17 cellular contexts compared by ENCODE assay signal in genomic region chr3:67641451-67641850, GRCh38. TPM values are rescaled to one million over a fixed set of nuclear protein-coding genes. Genes with fewer than 3 reads are reported as not detected.
DNase-seq lines count a peak whose midpoint lies in the region; ATAC-seq and TF ChIP-seq lines count a peak whose summit lies in the region.
"Had no signal": no experiment of that assay in that cellular context is flagged by ENCODE, and none has a peak within 500 bp of the region (broad histone marks: within the 10 kb centered on the region; RNA-seq: fewer than 3 reads in every experiment).

No MANE protein-coding gene starts in this region.

- H3K36me3 Mint-ChIP-seq in activated T-cell treated with anti-CD3 and anti-CD28 coated beads, Interleukin-2, amount 50 U/mL, for 24 hours (ENCODE audit: low read depth) = peaks cover 86% of the 10 kb centered on the region
- no peaks in the 10 kb centered on the region for H3K36me3 Mint-ChIP-seq in stimulated activated effector memory CD8-positive, alpha-beta T cell treated with anti-CD3 and anti-CD28 coated beads, Interleukin-12 subunit alpha, Interleukin-12 subunit beta, amount 100 ng/mL, for 72 hours

- ATAC-seq in GM18868 (IDR thresholded peaks at IDR 0.05; ENCODE audit: unreplicated experiment) (peak; percentile 54), HG03442 (IDR thresholded peaks at IDR 0.05; ENCODE audit: unreplicated experiment) (peak; percentile 63), HG03460 (IDR thresholded peaks at IDR 0.05; ENCODE audit: unreplicated experiment) (no peak), omental fat pad (ENCODE audit: low FRiP score) (no peak)
- peak; percentile 86 for ATAC-seq in stimulated activated effector memory CD8-positive, alpha-beta T cell treated with anti-CD3 and anti-CD28 coated beads, Interleukin-12 subunit alpha, Interleukin-12 subunit beta, amount 100 ng/mL, for 72 hours
- ATAC-seq: PC-3 had no signal

- H3K27ac Mint-ChIP-seq in activated T-cell treated with anti-CD3 and anti-CD28 coated beads, Interleukin-2, amount 50 U/mL, for 24 hours = peak overlapping the region; percentile 29
- H3K27ac Mint-ChIP-seq in stimulated activated effector memory CD8-positive, alpha-beta T cell treated with anti-CD3 and anti-CD28 coated beads, Interleukin-12 subunit alpha, Interleukin-12 subunit beta, amount 100 ng/mL, for 72 hours = no peak overlapping the region
- H3K27ac Mint-ChIP-seq: IgD-negative memory B cell had no signal

- TF ChIP-seq CTCF in omental fat pad (IDR thresholded peaks at IDR 0.05) = no peak

- H3K9me3 Mint-ChIP-seq in activated T-cell treated with anti-CD3 and anti-CD28 coated beads, Interleukin-2, amount 50 U/mL, for 24 hours = no peaks in the 10 kb centered on the region
- no peaks in the 10 kb centered on the region for H3K9me3 Mint-ChIP-seq in stimulated activated effector memory CD8-positive, alpha-beta T cell treated with anti-CD3 and anti-CD28 coated beads, Interleukin-12 subunit alpha, Interleukin-12 subunit beta, amount 100 ng/mL, for 72 hours
- H3K9me3 Mint-ChIP-seq: CD4-positive, CD25-positive, alpha-beta regulatory T cell; IgD-negative memory B cell had no signal

- H3K4me1 Mint-ChIP-seq in activated T-cell treated with anti-CD3 and anti-CD28 coated beads, Interleukin-2, amount 50 U/mL, for 24 hours (ENCODE audit: low read depth) = peaks cover 85% of the 10 kb centered on the region
- H3K4me1 Mint-ChIP-seq in stimulated activated effector memory CD8-positive, alpha-beta T cell treated with anti-CD3 and anti-CD28 coated beads, Interleukin-12 subunit alpha, Interleukin-12 subunit beta, amount 100 ng/mL, for 72 hours = no peaks in the 10 kb centered on the region

- no peak for DNase-seq in activated T-cell treated with anti-CD3 and anti-CD28 coated beads, Interleukin-2, amount 50 U/mL, for 24 hours
- DNase-seq in activated T-cell treated with anti-CD3 and anti-CD28 coated beads for 4 hours (no peak), omental fat pad (ENCODE audit: low spot score) (no peak)
- no peak for DNase-seq in stimulated activated effector memory CD8-positive, alpha-beta T cell treated with anti-CD3 and anti-CD28 coated beads, Interleukin-12 subunit alpha, Interleukin-12 subunit beta, amount 100 ng/mL, for 72 hours (ENCODE audit: low spot score in 2 of 2)
- DNase-seq: CD4-positive, CD25-positive, alpha-beta regulatory T cell; MM.1S; NCI-H2029; NCI-H446 treated with DMSO at 0.1 percent for 48 hours; NCI-H526; NCI-H82; NK-92 treated with Interleukin-12 subunit alpha and Interleukin-12 subunit beta, amount 100 ng/mL, for 24 hours; PC-3; SK-N-SH had no signal

- H3K27me3 Mint-ChIP-seq in activated T-cell treated with anti-CD3 and anti-CD28 coated beads, Interleukin-2, amount 50 U/mL, for 24 hours = no peaks in the 10 kb centered on the region
- H3K27me3 Mint-ChIP-seq: CD4-positive, CD25-positive, alpha-beta regulatory T cell; IgD-negative memory B cell had no signal

- no peak overlapping the region for H3K4me3 Mint-ChIP-seq in activated T-cell treated with anti-CD3 and anti-CD28 coated beads, Interleukin-2, amount 50 U/mL, for 24 hours
- no peak overlapping the region for H3K4me3 Mint-ChIP-seq in stimulated activated effector memory CD8-positive, alpha-beta T cell treated with anti-CD3 and anti-CD28 coated beads, Interleukin-12 subunit alpha, Interleukin-12 subunit beta, amount 100 ng/mL, for 72 hours
- H3K4me3 Mint-ChIP-seq: IgD-negative memory B cell had no signal

RNA-seq across cellular contexts. Expression of gene SUCLG2, which starts 13.0 kb away (rescaled TPM):
- 10 to 100 TPM; 37.5 to 52.2 (median 42.1) TPM for total RNA-seq in omental fat pad

Comparison
In these comparisons a context has a peak if more than half of its experiments do, and no peak if none do; other contexts are left out.
1. ATAC-seq: peak in GM18868 (single experiment), HG03442 (single experiment) and stimulated activated effector memory CD8-positive, alpha-beta T cell treated with anti-CD3 and anti-CD28 coated beads, Interleukin-12 subunit alpha, Interleukin-12 subunit beta, amount 100 ng/mL, for 72 hours (single experiment); none in HG03460 (single experiment) and omental fat pad (single experiment).